Comparison of ENCODE assay signal across 8 cellular contexts in genomic region chr1:235161685-235162327, GRCh38. TPM values are rescaled to one million over a fixed set of nuclear protein-coding genes. Genes with fewer than 3 reads are reported as not detected.
DNase-seq lines count a peak whose midpoint lies in the region; ATAC-seq, FAIRE-seq and TF ChIP-seq lines count a peak whose summit lies in the region.

No MANE protein-coding gene starts in this region.

- H3K4me1 ChIP-seq in esophagus squamous epithelium (peaks cover 8 to 44% (median 12%) of the 10 kb centered on the region in 3 donors), prostate gland (replicated peaks) (no peaks in the 10 kb centered on the region)

- no peak for TF ChIP-seq POLR2A in GM12891 (IDR thresholded peaks at IDR 0.05; ENCODE audit: low read depth, low read length)
- TF ChIP-seq POLR2A in esophagus squamous epithelium (IDR thresholded peaks at IDR 0.05), result no peak
- TF ChIP-seq POLR2A in prostate gland (IDR thresholded peaks at IDR 0.05), result no peak

- no peak for ATAC-seq in HG03045 (IDR thresholded peaks at IDR 0.05; ENCODE audit: unreplicated experiment)

- no peaks in the 10 kb centered on the region for H3K27me3 ChIP-seq in esophagus squamous epithelium
- no peaks in the 10 kb centered on the region for H3K27me3 ChIP-seq in prostate gland (replicated peaks; ENCODE audit: insufficient read depth)

- DNase-seq in GM12891 (ENCODE audit: insufficient read length, low spot score) (no peak), RPMI8226 (peak; percentile 9), esophagus squamous epithelium (lab: John Stamatoyannopoulos, UW) (no peak), prostate gland (ENCODE audit: low spot score) (no peak), middle frontal gyrus (ENCODE audit: extremely low spot score, low spot score) (no peak), NCI-H69 (lab: John Stamatoyannopoulos, UW) (no peak), SW480 (ENCODE audit: low spot score) (no peak)

- H3K36me3 ChIP-seq in esophagus squamous epithelium (peaks cover 0 to 29% (median 5%) of the 10 kb centered on the region in 3 donors), prostate gland (no peaks in the 10 kb centered on the region)

- intact Hi-C loops in esophagus squamous epithelium (cut with DNase I) (no loop called here), prostate gland (cut with DNase I) (loop anchor here (2.0 kb wide), 1 partner anchor 33 kb away; the partner anchor contains the start of gene TOMM20)

- 57 to 60% methylated on average over 21 of the region's 21 CpGs for WGBS in esophagus squamous epithelium, 2 donors
- 59% methylated on average over 21 of the region's 21 CpGs for WGBS in prostate gland

- TF ChIP-seq CTCF in esophagus squamous epithelium (IDR thresholded peaks at IDR 0.05) (no peak), prostate gland (IDR thresholded peaks at IDR 0.05) (no peak)

- H3K4me3 ChIP-seq in esophagus squamous epithelium (peak overlapping the region; percentile 69 to 93 (median 76)), prostate gland (peak overlapping the region; percentile 56 to 66)

- peak; percentile 52 for FAIRE-seq in GM12891 (lab: Jason Lieb, UNC)

- H3K9me3 ChIP-seq in esophagus squamous epithelium (no peaks in the 10 kb centered on the region), prostate gland (no peaks in the 10 kb centered on the region)

- H3K27ac ChIP-seq in esophagus squamous epithelium, result peak overlapping the region; percentile 89 to 96 (median 92)
- H3K27ac ChIP-seq in prostate gland, result peak overlapping the region; percentile 85 to 90

TF ChIP-seq in GM12891, 5 proteins besides CTCF, POLR2A, EP300 and RAD21:
- no peak for TF ChIP-seq POLR2AphosphoS5 (IDR thresholded peaks at IDR 0.05; ENCODE audit: low read depth, low read length)
- TF ChIP-seq POU2F2 (IDR thresholded peaks at IDR 0.05; ENCODE audit: low read depth, low read length), result no peak
- no peak for TF ChIP-seq TAF1 (IDR thresholded peaks at IDR 0.05; ENCODE audit: low read depth, low read length)
- no peak for TF ChIP-seq PAX5 (IDR thresholded peaks at IDR 0.05; ENCODE audit: insufficient read depth, low read length, severe bottlenecking)
- no peak for TF ChIP-seq SPI1 (IDR thresholded peaks at IDR 0.05; ENCODE audit: low read depth, low read length)

RNA-seq across cellular contexts. Expression of gene RBM34, which starts 0.8 kb away (rescaled TPM):
- 116 TPM for polyA plus RNA-seq in GM12891 (2012; ENCODE audit: low read depth, missing spikeins)
- 10 to 100 TPM; 38.8 to 54.2 (median 40.5) TPM for total RNA-seq in esophagus squamous epithelium
- 10 to 100 TPM; 25.7 to 90.7 TPM for total RNA-seq in prostate gland

RNA-seq across cellular contexts. Expression of gene TOMM20, which starts 33.2 kb away (rescaled TPM):
- 88.5 TPM for polyA plus RNA-seq in GM12891 (2012; ENCODE audit: low read depth, missing spikeins)
- total RNA-seq in esophagus squamous epithelium (100 to 1,000 TPM in 1 of 4 donors, 10 to 100 TPM in 3; 36.4 to 117 (median 84.1) TPM), prostate gland (100 to 1,000 TPM in 1 of 2 donors, 10 to 100 TPM in 1; 77.1 to 135 TPM)
